In the genomic region with DNA sequence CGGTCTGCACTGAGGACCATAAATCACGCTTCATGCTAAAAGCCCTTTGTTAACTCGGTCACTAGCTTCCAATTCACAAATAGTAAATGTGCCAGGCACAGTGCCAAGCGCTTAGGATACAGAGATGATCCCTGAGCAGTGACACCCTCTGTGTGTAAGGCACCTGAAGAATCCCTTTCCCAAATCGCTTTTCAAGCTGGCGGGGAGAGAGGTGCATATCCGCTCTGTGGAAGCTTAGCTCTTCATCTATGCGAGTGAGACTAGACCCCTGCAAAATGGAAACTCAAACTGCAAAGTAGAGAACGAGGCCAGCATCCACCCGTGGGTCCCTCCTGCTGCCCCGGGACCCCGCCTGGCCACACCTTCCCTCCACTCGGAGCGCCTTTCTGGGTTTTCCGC, we compare ENCODE assay signal across 13 cellular contexts. TPM values are rescaled to one million over a fixed set of nuclear protein-coding genes. Genes with fewer than 3 reads are reported as not detected.
DNase-seq lines count a peak whose midpoint lies in the region; ATAC-seq and TF ChIP-seq lines count a peak whose summit lies in the region.
"Had no signal": no experiment of that assay in that cellular context is flagged by ENCODE, and none has a peak within 500 bp of the region (broad histone marks: within the 10 kb centered on the region; RNA-seq: fewer than 3 reads in every experiment).

No MANE protein-coding gene starts in this region.

- H3K9me3 ChIP-seq in IMR-90 (ENCODE audit: control insufficient read depth, insufficient read depth, low read length) (no peaks in the 10 kb centered on the region), esophagus muscularis mucosa (no peaks in the 10 kb centered on the region), mesenchymal stem cell (ENCODE audit: control insufficient read depth, low read length) (no peaks in the 10 kb centered on the region)
- H3K9me3 ChIP-seq: stomach had no signal

- H3K4ac ChIP-seq in IMR-90 (ENCODE audit: low read depth, low read length), result no peak overlapping the region
- H3K4ac ChIP-seq in mesenchymal stem cell (ENCODE audit: low read depth in 1 of 2, low read length in 2 of 2), result no peak overlapping the region

- H3K4me2 ChIP-seq in IMR-90 (ENCODE audit: low read depth, low read length) (peak overlapping the region; percentile 16; the same call in 1 of the 2 replicates), mesenchymal stem cell (ENCODE audit: low read length, poor library complexity, severe bottlenecking) (peak overlapping the region; percentile 36)

- H3K9ac ChIP-seq in IMR-90 (ENCODE audit: low read depth, low read length) (no peak overlapping the region; the same call in 1 of the 2 replicates), mesenchymal stem cell (ENCODE audit: low read length) (no peak overlapping the region)
- H3K9ac ChIP-seq: parathyroid adenoma had no signal

- H3K27me3 ChIP-seq in IMR-90 (ENCODE audit: control insufficient read depth, insufficient read depth, low read length) (peaks cover 12% of the 10 kb centered on the region), esophagus muscularis mucosa (peaks cover 0 to 61% (median 24%) of the 10 kb centered on the region in 4 donors), mesenchymal stem cell (ENCODE audit: control insufficient read depth in 1 of 2, insufficient read depth in 1 of 2, low read length in 2 of 2) (peaks cover 31 to 64% of the 10 kb centered on the region in 2 experiments)

- H3K27ac Mint-ChIP-seq in type B pancreatic cell, result no peak overlapping the region

- H4K8ac ChIP-seq in IMR-90 (ENCODE audit: low read depth in 2 of 2, low read length in 2 of 2), result no peak overlapping the region
- H4K8ac ChIP-seq in mesenchymal stem cell (ENCODE audit: low read length), result no peak overlapping the region

- H3K23ac ChIP-seq in IMR-90 (ENCODE audit: low read depth, low read length), result 0 out of 2 replicates have a peak overlapping the region, but pooled peaks have one; percentile 12
- H3K23ac ChIP-seq in mesenchymal stem cell (ENCODE audit: low read length in 2 of 2), result no peak overlapping the region

- H3K4me1 Mint-ChIP-seq in type B pancreatic cell (ENCODE audit: unreplicated experiment), result peaks cover 26% of the 10 kb centered on the region

- DNase-seq in IMR-90, result no peak
- DNase-seq in esophagus muscularis mucosa (ENCODE audit: extremely low spot score), result peak; percentile 85
- no peak for DNase-seq in mesenchymal stem cell
- no peak for DNase-seq in type B pancreatic cell (ENCODE audit: extremely low spot score, unreplicated experiment)
- DNase-seq in H4 (ENCODE audit: low spot score), result no peak
- no peak for DNase-seq in COLO668 (lab: John Stamatoyannopoulos, UW; ENCODE audit: unreplicated experiment)
- DNase-seq: activated naive CD4-positive, alpha-beta T cell; NCI-H1694 treated with DMSO at 0.1 percent for 48 hours; stomach had no signal

- TF ChIP-seq RAD21 in IMR-90 (IDR thresholded peaks at IDR 0.05; ENCODE audit: low read length), result no peak

- BruUV-seq in IMR-90 (replicated peaks; lab: Mats Ljungman, UMichigan), result no TSS peak

- H3K4me3 ChIP-seq in IMR-90 (ENCODE audit: insufficient read depth, low read depth, low read length) (no peak overlapping the region; the same call in 1 of the 2 replicates), esophagus muscularis mucosa (peak overlapping the region in 2 of 4 donors; percentile 52 to 62), mesenchymal stem cell (ENCODE audit: insufficient read depth in 1 of 2, low read depth in 1 of 2, low read length in 2 of 2) (no peak overlapping the region)

- peaks cover 0 to 37% of the 10 kb centered on the region in 2 experiments; a peak in 2 of 4 replicates for H3K79me1 ChIP-seq in IMR-90 (ENCODE audit: low read depth in 1 of 2, low read length in 2 of 2)
- peaks cover 7% of the 10 kb centered on the region for H3K79me1 ChIP-seq in mesenchymal stem cell (replicated peaks; ENCODE audit: low read length, poor library complexity, severe bottlenecking)

- H2BK5ac ChIP-seq in IMR-90 (ENCODE audit: low read depth, low read length, poor library complexity, severe bottlenecking), result no peak overlapping the region
- no peak overlapping the region for H2BK5ac ChIP-seq in mesenchymal stem cell (ENCODE audit: low read depth, low read length, poor library complexity, severe bottlenecking)

- peaks cover 45% of the 10 kb centered on the region for H3K27me3 Mint-ChIP-seq in type B pancreatic cell

- H4K5ac ChIP-seq in IMR-90 (ENCODE audit: low read depth, low read length), result no peak overlapping the region

- H3K9me1 ChIP-seq in IMR-90 (ENCODE audit: insufficient read depth, low read length), result peaks cover 5% of the 10 kb centered on the region; the same call in 1 of the 2 replicates

- dilution Hi-C loops in IMR-90 (cut with HindIII; ENCODE audit: low sequenced_read_pairs, unreplicated experiment), result no loop called here

- H2AFZ ChIP-seq in IMR-90 (replicated peaks; ENCODE audit: low read length, poor library complexity) (peak overlapping the region; percentile 12), mesenchymal stem cell (ENCODE audit: low read depth, low read length) (no peak overlapping the region)

- H4K91ac ChIP-seq in IMR-90 (ENCODE audit: insufficient read depth, low read depth, low read length) (no peak overlapping the region), mesenchymal stem cell (ENCODE audit: low read length) (no peak overlapping the region)

- peaks cover 3% of the 10 kb centered on the region for H3K36me3 Mint-ChIP-seq in type B pancreatic cell

- peaks cover 3% of the 10 kb centered on the region; the same call in 1 of the 2 replicates for H3K36me3 ChIP-seq in IMR-90 (ENCODE audit: control insufficient read depth, insufficient read depth, low read length)
- no peaks in the 10 kb centered on the region for H3K36me3 ChIP-seq in esophagus muscularis mucosa
- peaks cover 0 to 5% of the 10 kb centered on the region in 2 experiments for H3K36me3 ChIP-seq in mesenchymal stem cell (ENCODE audit: control insufficient read depth in 1 of 2, insufficient read depth in 2 of 2, low read depth in 1 of 2, low read length in 2 of 2)
- H3K36me3 ChIP-seq: stomach had no signal

- no peak for TF ChIP-seq POLR2A in IMR-90 (IDR thresholded peaks at IDR 0.05; ENCODE audit: low read depth, low read length)
- TF ChIP-seq POLR2A in esophagus muscularis mucosa (IDR thresholded peaks at IDR 0.05; ENCODE audit: low read depth), result no peak

- H2BK15ac ChIP-seq in IMR-90 (ENCODE audit: low read depth, low read length) (no peak overlapping the region), mesenchymal stem cell (ENCODE audit: low read depth, poor library complexity, severe bottlenecking) (no peak overlapping the region)

- H3K4me1 ChIP-seq in IMR-90 (ENCODE audit: control insufficient read depth, insufficient read depth, low read length) (peaks cover 5% of the 10 kb centered on the region; the same call in 1 of the 2 replicates), esophagus muscularis mucosa (peaks cover 16 to 27% (median 19%) of the 10 kb centered on the region in 4 donors), mesenchymal stem cell (ENCODE audit: control insufficient read depth, insufficient read depth, low read depth, low read length) (peaks cover 34% of the 10 kb centered on the region)
- H3K4me1 ChIP-seq: parathyroid adenoma had no signal

- H2BK12ac ChIP-seq in mesenchymal stem cell (ENCODE audit: low read length in 2 of 2), result peak overlapping the region; percentile 22 to 61

- no peak overlapping the region for H3K18ac ChIP-seq in IMR-90 (ENCODE audit: low read depth, low read length)
- H3K18ac ChIP-seq in mesenchymal stem cell (ENCODE audit: low read depth in 1 of 2, low read length in 2 of 2), result peak overlapping the region; percentile 16 to 70

- in situ Hi-C loops in IMR-90 (cut with MboI; ENCODE audit: low sequenced_read_pairs), result no loop called here

- H3K9me3 Mint-ChIP-seq in type B pancreatic cell, result no peaks in the 10 kb centered on the region

- POLR2A ChIA-PET in IMR-90 (lab: Charles Lee; ENCODE audit: unreplicated experiment), result no interaction called here

- ATAC-seq in IMR-90 (ENCODE audit: low read depth), result no peak
- no peak for ATAC-seq in HG03196 (IDR thresholded peaks at IDR 0.05; ENCODE audit: unreplicated experiment)

- H2BK120ac ChIP-seq in IMR-90 (ENCODE audit: low read depth, low read length) (no peak overlapping the region), mesenchymal stem cell (ENCODE audit: low read depth, low read length) (no peak overlapping the region)

- no peak overlapping the region for H2BK20ac ChIP-seq in IMR-90 (ENCODE audit: low read depth, low read length)

- H2AK5ac ChIP-seq in IMR-90 (ENCODE audit: low read depth, low read length), result peak overlapping the region; percentile 20; the same call in 1 of the 2 replicates
- no peak overlapping the region for H2AK5ac ChIP-seq in mesenchymal stem cell (ENCODE audit: low read length, severe bottlenecking)

- CTCF ChIA-PET in IMR-90 (lab: Yijun Ruan, JAX), result no interaction called here

- H3K56ac ChIP-seq in IMR-90 (ENCODE audit: extremely low read depth, insufficient read depth, low read length), result no peak overlapping the region

- H3K4me3 Mint-ChIP-seq in type B pancreatic cell, result peak overlapping the region; percentile 84

- no peak overlapping the region for H2AK9ac ChIP-seq in IMR-90 (replicated peaks; ENCODE audit: low read depth, low read length, poor library complexity)

- intact Hi-C loops in IMR-90 (cut with micrococcal nuclease), result loop anchor here (5.0 kb wide), 1 partner anchor 220 kb away; no protein-coding TSS in a partner anchor
- intact Hi-C loops in esophagus muscularis mucosa (cut with DNase I), result no loop called here

- no peak for TF ChIP-seq CTCF in IMR-90 (conservative IDR thresholded peaks at IDR 0.05; ENCODE audit: low read depth, low read length)
- no peak for TF ChIP-seq CTCF in esophagus muscularis mucosa (IDR thresholded peaks at IDR 0.05)
- TF ChIP-seq CTCF in type B pancreatic cell (conservative IDR thresholded peaks at IDR 0.05), result no peak

- H4K20me1 ChIP-seq in IMR-90 (ENCODE audit: insufficient read depth, low read length), result peaks cover 4% of the 10 kb centered on the region; the same call in 1 of the 2 replicates

- 44% methylated on average over 7 of the region's 15 CpGs; no CpG with 5 or more reads in 1 of the 2 experiments for WGBS in IMR-90 (ENCODE audit: extremely low coverage in 2 of 2, insufficient read length in 1 of 2), 2 experiments
- 52% methylated on average over 14 of the region's 15 CpGs for WGBS in esophagus muscularis mucosa
- WGBS in mesenchymal stem cell, result 61% methylated on average over 15 of the region's 15 CpGs

- TF ChIP-seq EP300 in esophagus muscularis mucosa (IDR thresholded peaks at IDR 0.05), result no peak

- H3K14ac ChIP-seq in IMR-90 (replicated peaks; ENCODE audit: low read depth, low read length) (no peak overlapping the region), mesenchymal stem cell (ENCODE audit: low read length in 2 of 2) (peak overlapping the region in 1 of 2 experiments; percentile 71)

- no peak overlapping the region for H3K27ac ChIP-seq in IMR-90 (ENCODE audit: insufficient read depth, low read length)
- H3K27ac ChIP-seq in esophagus muscularis mucosa (replicated peaks in 1 of 4), result no peak overlapping the region
- H3K27ac ChIP-seq in mesenchymal stem cell (ENCODE audit: low read length, poor library complexity, severe bottlenecking), result no peak overlapping the region
- H3K27ac ChIP-seq: C4-2B, parathyroid adenoma, stomach, VCaP had no signal

RNA-seq across cellular contexts. Expression of a gene that starts 2.4 kb away (rescaled TPM):
- 3.3 and 4.1 TPM in 2 replicates for total RNA-seq in IMR-90 (2012; rRNA removed)
- polyA plus RNA-seq in IMR-90 (2012; rRNA removed), result 2.2 and 2.4 TPM in 2 replicates
- polyA plus RNA-seq in IMR-90 (2012; cell fraction: cytosol; rRNA removed), result 1.5 and 1.9 TPM in 2 replicates
- polyA plus RNA-seq in IMR-90 (2012; cell fraction: nucleus; rRNA removed; ENCODE audit: low replicate concordance), result 1.6 and 3.6 TPM in 2 replicates
- 1 to 10 TPM; 2.4 to 5.2 (median 3.3) TPM for total RNA-seq in esophagus muscularis mucosa
- polyA plus RNA-seq in mesenchymal stem cell (2013, experiment 1 of 2), result 87.2 TPM
- 82.9 TPM for polyA plus RNA-seq in mesenchymal stem cell (2013, experiment 2 of 2)
- 21.8 and 38.8 TPM in 2 replicates for total RNA-seq in type B pancreatic cell (ENCODE audit: low replicate concordance)
- total RNA-seq in H4 (2014; rRNA removed; shearing (Covaris generic)), result 8.9 and 13.8 TPM in 2 replicates
